ENCODE assay signal across 8 cellular contexts in the genomic region with DNA sequence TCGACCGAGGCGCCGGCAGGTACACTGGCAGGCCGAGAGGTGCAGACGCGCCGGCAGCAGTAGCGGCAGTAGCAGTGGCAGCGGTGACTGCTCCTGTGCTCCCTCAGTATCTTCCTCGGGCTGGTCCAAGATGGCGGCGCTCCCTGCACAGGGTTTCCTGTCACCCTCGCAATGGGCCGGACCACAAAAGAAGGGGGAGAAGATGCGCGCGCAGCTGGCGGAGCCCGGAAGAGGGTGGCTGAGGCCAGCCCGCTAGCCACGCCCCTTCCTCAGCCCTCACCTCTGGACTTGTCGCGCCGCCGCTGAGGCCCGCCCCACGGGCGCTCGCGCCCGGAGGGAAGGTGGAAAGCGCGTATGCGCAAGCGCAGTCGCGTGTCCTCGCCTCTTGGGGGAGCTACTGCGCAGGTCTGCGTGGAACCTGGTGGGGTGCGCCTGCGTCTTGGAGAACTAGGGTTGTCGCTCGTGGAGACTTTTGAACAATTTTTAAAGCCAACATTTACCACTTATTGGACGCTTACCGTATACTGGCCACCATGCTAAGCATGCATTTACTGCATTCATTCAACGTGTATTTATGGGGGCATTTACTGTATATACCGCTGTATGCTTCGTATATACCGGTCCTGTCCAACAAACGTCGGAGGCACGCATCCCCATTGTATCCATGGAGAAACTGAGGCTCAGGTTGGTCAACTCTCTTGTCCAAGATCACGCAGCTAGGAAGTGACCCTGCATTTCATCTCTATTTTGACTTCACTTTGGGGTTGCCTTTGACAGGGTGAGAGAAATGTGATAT. TPM values are rescaled to one million over a fixed set of nuclear protein-coding genes. Genes with fewer than 3 reads are reported as not detected.
DNase-seq lines count a peak whose midpoint lies in the region; ATAC-seq and TF ChIP-seq lines count a peak whose summit lies in the region.

A gene (minus strand): TSS at position 132 of the 796 bp plus-strand sequence. CDS start 8,457 bp downstream, outside the sequence.

- no peaks in the 10 kb centered on the region for H3K27me3 ChIP-seq in right atrium auricular region
- no peaks in the 10 kb centered on the region for H3K27me3 ChIP-seq in uterus

- H3K4me1 ChIP-seq in right atrium auricular region (peaks cover 0 to 44% of the 10 kb centered on the region in 2 donors), uterus (peaks cover 0 to 4% of the 10 kb centered on the region in 2 donors)

- peak within 1 kb of the TSS; percentile 82 to 95 for H3K4me3 ChIP-seq in right atrium auricular region
- H3K4me3 ChIP-seq in uterus: peak within 1 kb of the TSS; percentile 85 to 92

- TF ChIP-seq CTCF in right atrium auricular region (IDR thresholded peaks at IDR 0.05) (peak; percentile 38 to 60), uterus (IDR thresholded peaks at IDR 0.05) (peak; percentile 48 to 57 (median 51))

- DNase-seq in NCI-H187 treated with DMSO at 0.1 percent for 48 hours (lab: John Stamatoyannopoulos, UW) (peak; percentile 87), anterior cingulate cortex (lab: John Stamatoyannopoulos, UW) (peak; percentile 91 to 100 (median 99)), right atrium auricular region (ENCODE audit: low spot score) (peak; percentile 99), pulmonary artery endothelial cell (ENCODE audit: low read depth, low spot score) (peak; percentile 90), uterus (peak; percentile 100)

- intact Hi-C loops in T-helper 2 cell treated with Interferon-gamma antibody and Interleukin-4, amounts not matched to agents 100 ng/mL and 5 ng/mL, for 36 hours (cut with micrococcal nuclease): loop anchor here (1.0 to 10.0 kb wide), 9 partner anchors 19 to 617 kb away; a partner anchor contains a TSS
- intact Hi-C loops in uterus (cut with DNase I; ENCODE audit: low total_unique reads): no loop called here

- no peaks in the 10 kb centered on the region for H3K36me3 ChIP-seq in right atrium auricular region
- H3K36me3 ChIP-seq in uterus: no peaks in the 10 kb centered on the region

- peak within 1 kb of the TSS; percentile 97 for H3K27ac ChIP-seq in right atrium auricular region
- H3K27ac ChIP-seq in uterus: peak within 1 kb of the TSS; percentile 85 to 90

- peak; percentile 73 to 78 for TF ChIP-seq POLR2A in uterus (IDR thresholded peaks at IDR 0.05)

- ATAC-seq in GM18502 (IDR thresholded peaks at IDR 0.05; ENCODE audit: poor library complexity, unreplicated experiment) (peak; percentile 87), HG02970 (IDR thresholded peaks at IDR 0.05; ENCODE audit: low FRiP score, unreplicated experiment) (peak; percentile 88)

- H3K9me3 ChIP-seq in right atrium auricular region (no peaks in the 10 kb centered on the region), uterus (no peaks in the 10 kb centered on the region)

RNA-seq across cellular contexts. Expression of the gene that starts here (rescaled TPM):
- total RNA-seq in T-helper 2 cell treated with Interferon-gamma antibody and Interleukin-4, amounts not matched to agents 100 ng/mL and 5 ng/mL, for 36 hours: 61.0 and 64.9 TPM in 2 replicates
- total RNA-seq in right atrium auricular region (10 to 100 TPM; 26.8 to 27.8 TPM), pulmonary artery endothelial cell (36.3 and 39.3 TPM in 2 replicates), uterus (10 to 100 TPM; 13.6 to 69.0 (median 52.9) TPM)

Comparison
In these comparisons a context has a peak if more than half of its experiments do, and no peak if none do; other contexts are left out.
1. Peak in every context shown above with its lines: DNase-seq, ATAC-seq, H3K4me3 ChIP-seq and H3K27ac ChIP-seq.